In genomic region chrX:134172588-134173259, GRCh38 we compare ENCODE assay signal across 8 cellular contexts.
DNase-seq lines count a peak whose midpoint lies in the region; ATAC-seq and TF ChIP-seq lines count a peak whose summit lies in the region.

No MANE protein-coding gene starts in this region.

- peaks cover 51% of the 10 kb centered on the region for H3K27me3 Mint-ChIP-seq in osteocyte (ENCODE audit: unreplicated experiment)

- H3K4me1 Mint-ChIP-seq in osteocyte (ENCODE audit: unreplicated experiment), result peaks cover 16% of the 10 kb centered on the region

- peaks cover 0 to 11% (median 0%) of the 10 kb centered on the region in 3 donors for H3K4me1 ChIP-seq in gastroesophageal sphincter

- no peak for TF ChIP-seq EP300 in gastroesophageal sphincter (IDR thresholded peaks at IDR 0.05)

- no peak overlapping the region for H3K27ac Mint-ChIP-seq in osteocyte (ENCODE audit: unreplicated experiment)

- peak overlapping the region in 2 of 4 donors; percentile 14 to 60 for H3K27ac ChIP-seq in gastroesophageal sphincter

- peak overlapping the region; percentile 43 to 61 for H3K4me3 ChIP-seq in gastroesophageal sphincter

- no peak for TF ChIP-seq POLR2A in gastroesophageal sphincter (IDR thresholded peaks at IDR 0.05)

- H3K36me3 ChIP-seq in gastroesophageal sphincter, result no peaks in the 10 kb centered on the region

- no peaks in the 10 kb centered on the region for H3K9me3 ChIP-seq in gastroesophageal sphincter

- peak; percentile 48 for ATAC-seq in GM19023 (IDR thresholded peaks at IDR 0.05; ENCODE audit: unreplicated experiment)
- peak; percentile 51 for ATAC-seq in gastroesophageal sphincter

- no peaks in the 10 kb centered on the region for H3K36me3 Mint-ChIP-seq in osteocyte (ENCODE audit: unreplicated experiment)

- no peaks in the 10 kb centered on the region for H3K27me3 ChIP-seq in gastroesophageal sphincter

- TF ChIP-seq CTCF in gastroesophageal sphincter (IDR thresholded peaks at IDR 0.05) (no peak), osteocyte (IDR thresholded peaks at IDR 0.05) (no peak)

- peak overlapping the region; percentile 80 for H3K4me3 Mint-ChIP-seq in osteocyte (ENCODE audit: unreplicated experiment)

- WGBS in gastroesophageal sphincter (ENCODE audit: low coverage in 1 of 2), 2 donors, result 0 to 50% methylated on average over 2 to 8 of the region's 51 CpGs

- peak; percentile 18 for DNase-seq in HuH-7.5 (ENCODE audit: low spot score)
- peak; percentile 14 for DNase-seq in activated T-helper 1 cell treated with Interleukin-2 at 50 U/mL for 16 hours (ENCODE audit: low read depth)
- DNase-seq in osteocyte (ENCODE audit: extremely low spot score, unreplicated experiment), result no peak
- no peak for DNase-seq in NCI-H2029 treated with DMSO at 0.1 percent for 48 hours (lab: John Stamatoyannopoulos, UW)
- no peak for DNase-seq in NCI-H2029 (lab: John Stamatoyannopoulos, UW)
- DNase-seq in cerebellar nuclear complex (lab: John Stamatoyannopoulos, UW), result no peak

- H3K9me3 Mint-ChIP-seq in osteocyte (ENCODE audit: unreplicated experiment), result no peaks in the 10 kb centered on the region

Comparison
In these comparisons a context has a peak if more than half of its experiments do, and no peak if none do; other contexts are left out.
1. DNase-seq: peak in HuH-7.5 (single experiment) and activated T-helper 1 cell treated with Interleukin-2 at 50 U/mL for 16 hours (single experiment); none in osteocyte (single experiment), NCI-H2029 treated with DMSO at 0.1 percent for 48 hours (single experiment), NCI-H2029 (single experiment) and cerebellar nuclear complex (0 of 2).